Comparison of ENCODE assay signal across 22 cellular contexts in genomic region chr3:119396870-119397269, GRCh38.
"Had no signal": no experiment of that assay in that cellular context is flagged by ENCODE, and none has a peak within 500 bp of the region (broad histone marks: within the 10 kb centered on the region; RNA-seq: fewer than 3 reads in every experiment).

No MANE protein-coding gene starts in this region.

- ATAC-seq: SK-N-SH treated with all-trans-retinoic acid at 6 μM for 48 hours had no signal

- H3K4me1 ChIP-seq: SJCRH30 had no signal

- DNase-seq: IMR-90, Karpas-422, KG1, MG63, NCI-H1092, NCI-H1105 treated with DMSO at 0.1 percent for 48 hours, NCI-H1417 treated with DMSO at 0.1 percent for 48 hours, NCI-H146, NCI-H1694 treated with DMSO at 0.1 percent for 48 hours, NCI-H1930, NCI-H2081, NCI-H2107, NCI-H2227 treated with DMSO at 0.1 percent for 48 hours, NCI-H524, NCI-H526 treated with DMSO at 0.1 percent for 48 hours, NCI-H748 treated with DMSO at 0.1 percent for 48 hours, RPMI8226, SHP77 treated with DMSO at 0.1 percent for 48 hours, SJCRH30 had no signal

- H3K27ac ChIP-seq: SJCRH30 had no signal

- H3K27me3 ChIP-seq: MG63, SJCRH30 had no signal

- FAIRE-seq: HepG2, RCC 7860 had no signal

- H3K36me3 ChIP-seq: MG63 had no signal

- H3K4me3 ChIP-seq: MG63, SJCRH30 had no signal

- H3K9me3 ChIP-seq: MG63, SJCRH30 had no signal
